In genomic region chr6:1609662-1610496, GRCh38 we compare ENCODE assay signal across 8 cellular contexts. TPM values are rescaled to one million over a fixed set of nuclear protein-coding genes. Genes with fewer than 3 reads are reported as not detected.
A peak's percentile ranks its signal among the peaks of the same experiment; 100 is the strongest.
DNase-seq lines count a peak whose midpoint lies in the region; ATAC-seq and TF ChIP-seq lines count a peak whose summit lies in the region.

TSS of gene FOXC1 (plus strand) at chr6:1609915. CDS start at chr6:1610446, 531 bp downstream.

- no peak within 1 kb of the TSS for H3K27ac Mint-ChIP-seq in activated naive CD8-positive, alpha-beta T cell

- H3K4me1 Mint-ChIP-seq in activated naive CD8-positive, alpha-beta T cell (ENCODE audit: low read depth) = peaks cover 47% of the 10 kb centered on the region

- TF ChIP-seq CTCF in 22Rv1 (IDR thresholded peaks at IDR 0.05) (no peak), omental fat pad (IDR thresholded peaks at IDR 0.05) (no peak)

- peaks cover 41% of the 10 kb centered on the region for H3K27me3 Mint-ChIP-seq in activated naive CD8-positive, alpha-beta T cell

- peak; percentile 92 for DNase-seq in ELR (ENCODE audit: low read depth)
- peak; percentile 93 for DNase-seq in NCI-H460 (ENCODE audit: extremely low read depth, low read depth)
- DNase-seq in glomerular visceral epithelial cell (ENCODE audit: extremely low spot score) = peak; percentile 94
- DNase-seq in omental fat pad (ENCODE audit: low spot score) = peak; percentile 64
- DNase-seq in NCI-H128 (lab: John Stamatoyannopoulos, UW; ENCODE audit: unreplicated experiment) = no peak

- ATAC-seq in HG02588 (IDR thresholded peaks at IDR 0.05; ENCODE audit: unreplicated experiment) (peak; percentile 54), omental fat pad (ENCODE audit: low FRiP score) (peak; percentile 87)

- H3K9me3 Mint-ChIP-seq in activated naive CD8-positive, alpha-beta T cell (ENCODE audit: low read depth) = no peaks in the 10 kb centered on the region

- H3K27ac ChIP-seq in 22Rv1 = peak within 1 kb of the TSS; percentile 70

- peak within 1 kb of the TSS; percentile 82 for H3K4me3 Mint-ChIP-seq in activated naive CD8-positive, alpha-beta T cell

- no peaks in the 10 kb centered on the region for H3K36me3 Mint-ChIP-seq in activated naive CD8-positive, alpha-beta T cell

RNA-seq across cellular contexts. Expression of gene FOXC1, which starts in this region (rescaled TPM):
- total RNA-seq in NCI-H460 (2014; rRNA removed; shearing (Covaris generic)) = 94.3 and 111 TPM in 2 replicates
- 41.9 and 42.0 TPM in 2 replicates for polyA plus RNA-seq in NCI-H460 (2014; cell fraction: nucleus; rRNA removed)
- total RNA-seq in omental fat pad = 10 to 100 TPM in 1 of 4 donors, 1 to 10 TPM in 3; 3.8 to 10.1 (median 6.7) TPM
